In genomic region chr6:149065658-149066556, GRCh38 we compare ENCODE assay signal across 8 cellular contexts.
A peak's percentile ranks its signal among the peaks of the same experiment; 100 is the strongest.
DNase-seq lines count a peak whose midpoint lies in the region; ATAC-seq, FAIRE-seq and TF ChIP-seq lines count a peak whose summit lies in the region.

No MANE protein-coding gene starts in this region.

- peak overlapping the region; percentile 55 to 82 (median 66) for H3K4me3 Mint-ChIP-seq in CD4-positive, CD25-positive, alpha-beta regulatory T cell
- H3K4me3 Mint-ChIP-seq in activated B cell treated with CpG ODN at 0.5 μM for 24 hours (peak overlapping the region; percentile 8), HFFc6 (no peak overlapping the region)

- ATAC-seq in CD4-positive, CD25-positive, alpha-beta regulatory T cell (ENCODE audit: low read depth in 2 of 2), result peak; percentile 95 to 96
- ATAC-seq in HG03196 (IDR thresholded peaks at IDR 0.05; ENCODE audit: unreplicated experiment) (peak; percentile 98), activated B cell treated with CpG ODN at 0.5 μM for 24 hours (ENCODE audit: low read depth) (peak; percentile 97), mucosa of descending colon (peak; percentile 66)

- H3K4me3 ChIP-seq in CD4-positive, CD25-positive, alpha-beta regulatory T cell (ENCODE audit: low read depth, low read length), result peak overlapping the region; percentile 74
- no peak overlapping the region for H3K4me3 ChIP-seq in mucosa of descending colon

- DNase-seq in CD4-positive, CD25-positive, alpha-beta regulatory T cell, result peak; percentile 32 to 90 (median 79)
- DNase-seq in GM19239 (ENCODE audit: insufficient read length, low spot score), result peak; percentile 36
- DNase-seq in activated B cell treated with CpG ODN at 0.5 μM for 24 hours, result no peak
- peak in 1 of 3 donors; percentile 59 for DNase-seq in mucosa of descending colon
- no peak for DNase-seq in UCSD-AML1 (lab: John Stamatoyannopoulos, UW; ENCODE audit: unreplicated experiment)
- DNase-seq in HFFc6, result no peak
- no peak for DNase-seq in islet precursor cell

- no peaks in the 10 kb centered on the region for H3K9me3 ChIP-seq in CD4-positive, CD25-positive, alpha-beta regulatory T cell (ENCODE audit: control insufficient read depth in 2 of 2, low read length in 2 of 2)
- H3K9me3 ChIP-seq in mucosa of descending colon, result no peaks in the 10 kb centered on the region

- no peaks in the 10 kb centered on the region for H3K36me3 Mint-ChIP-seq in CD4-positive, CD25-positive, alpha-beta regulatory T cell
- no peaks in the 10 kb centered on the region for H3K36me3 Mint-ChIP-seq in activated B cell treated with CpG ODN at 0.5 μM for 24 hours (ENCODE audit: low read depth)
- no peaks in the 10 kb centered on the region for H3K36me3 Mint-ChIP-seq in HFFc6 (ENCODE audit: low read depth)

- no peaks in the 10 kb centered on the region for H3K27me3 Mint-ChIP-seq in CD4-positive, CD25-positive, alpha-beta regulatory T cell
- H3K27me3 Mint-ChIP-seq in activated B cell treated with CpG ODN at 0.5 μM for 24 hours, result no peaks in the 10 kb centered on the region
- no peaks in the 10 kb centered on the region for H3K27me3 Mint-ChIP-seq in HFFc6 (ENCODE audit: insufficient read depth)

- CTCF ChIA-PET in activated B cell treated with CpG ODN at 0.5 μM for 24 hours (lab: Charles Lee), result interaction anchor here (0.7 to 2.9 kb wide), 9 partner anchors 11 to 488 kb away, joined by 3 to 14 read pairs (median 5); no protein-coding TSS in a partner anchor

- peak; percentile 93 for FAIRE-seq in GM19239 (lab: Jason Lieb, UNC)

- intact Hi-C loops in activated B cell treated with CpG ODN at 0.5 μM for 24 hours (cut with micrococcal nuclease), result loop anchor here (1.0 kb wide), 2 partner anchors 21 to 34 kb away; no protein-coding TSS in a partner anchor
- intact Hi-C loops in mucosa of descending colon (cut with DNase I, micrococcal nuclease), result no loop called here

- H3K27me3 ChIP-seq in CD4-positive, CD25-positive, alpha-beta regulatory T cell (ENCODE audit: control insufficient read depth, insufficient read depth, low read length), result no peaks in the 10 kb centered on the region

- H3K27ac Mint-ChIP-seq in CD4-positive, CD25-positive, alpha-beta regulatory T cell, result peak overlapping the region; percentile 90 to 99 (median 97)
- peak overlapping the region; percentile 84 for H3K27ac Mint-ChIP-seq in activated B cell treated with CpG ODN at 0.5 μM for 24 hours
- H3K27ac Mint-ChIP-seq in HFFc6, result no peak overlapping the region

- TF ChIP-seq CTCF in activated B cell treated with CpG ODN at 0.5 μM for 24 hours (IDR thresholded peaks at IDR 0.05) (no peak), mucosa of descending colon (IDR thresholded peaks at IDR 0.05) (no peak), HFFc6 (IDR thresholded peaks at IDR 0.05) (no peak)

- POLR2A ChIA-PET in activated B cell treated with CpG ODN at 0.5 μM for 24 hours (lab: Charles Lee), result interaction anchor here (0.6 to 3.1 kb wide), 10 partner anchors 10 to 408 kb away, joined by 3 to 22 read pairs (median 5); partner anchors contain the start of gene TAB2

- peaks cover 0 to 5% (median 0%) of the 10 kb centered on the region in 7 donors for H3K9me3 Mint-ChIP-seq in CD4-positive, CD25-positive, alpha-beta regulatory T cell
- H3K9me3 Mint-ChIP-seq in activated B cell treated with CpG ODN at 0.5 μM for 24 hours, result no peaks in the 10 kb centered on the region
- no peaks in the 10 kb centered on the region for H3K9me3 Mint-ChIP-seq in HFFc6

- no peaks in the 10 kb centered on the region for H3K36me3 ChIP-seq in CD4-positive, CD25-positive, alpha-beta regulatory T cell (ENCODE audit: control insufficient read depth, insufficient read depth, low read length)
- no peaks in the 10 kb centered on the region for H3K36me3 ChIP-seq in mucosa of descending colon (ENCODE audit: low read depth)

- peaks cover 34% of the 10 kb centered on the region for H3K4me1 ChIP-seq in CD4-positive, CD25-positive, alpha-beta regulatory T cell (ENCODE audit: control insufficient read depth, insufficient read depth, low read length, poor library complexity, severe bottlenecking)
- peaks cover 10% of the 10 kb centered on the region for H3K4me1 ChIP-seq in mucosa of descending colon (ENCODE audit: low read depth)

- peaks cover 18 to 56% (median 24%) of the 10 kb centered on the region in 4 donors for H3K4me1 Mint-ChIP-seq in CD4-positive, CD25-positive, alpha-beta regulatory T cell
- H3K4me1 Mint-ChIP-seq in activated B cell treated with CpG ODN at 0.5 μM for 24 hours, result peaks cover 43% of the 10 kb centered on the region
- H3K4me1 Mint-ChIP-seq in HFFc6 (ENCODE audit: low read depth), result peaks cover 16% of the 10 kb centered on the region

- peak overlapping the region; percentile 77 for H3K27ac ChIP-seq in CD4-positive, CD25-positive, alpha-beta regulatory T cell (ENCODE audit: insufficient read depth, low read length, poor library complexity, severe bottlenecking)

Comparison
In these comparisons a context has a peak if more than half of its experiments do, and no peak if none do; other contexts are left out.
1. DNase-seq: peak in CD4-positive, CD25-positive, alpha-beta regulatory T cell (3 of 3) and GM19239 (single experiment); none in activated B cell treated with CpG ODN at 0.5 μM for 24 hours (single experiment), UCSD-AML1 (single experiment), HFFc6 (single experiment) and islet precursor cell (single experiment).
2. Peak in every context shown above with its lines, with median percentiles within 50 percentile points of each other: ATAC-seq.